27 cellular contexts compared by ENCODE assay signal in the genomic region with DNA sequence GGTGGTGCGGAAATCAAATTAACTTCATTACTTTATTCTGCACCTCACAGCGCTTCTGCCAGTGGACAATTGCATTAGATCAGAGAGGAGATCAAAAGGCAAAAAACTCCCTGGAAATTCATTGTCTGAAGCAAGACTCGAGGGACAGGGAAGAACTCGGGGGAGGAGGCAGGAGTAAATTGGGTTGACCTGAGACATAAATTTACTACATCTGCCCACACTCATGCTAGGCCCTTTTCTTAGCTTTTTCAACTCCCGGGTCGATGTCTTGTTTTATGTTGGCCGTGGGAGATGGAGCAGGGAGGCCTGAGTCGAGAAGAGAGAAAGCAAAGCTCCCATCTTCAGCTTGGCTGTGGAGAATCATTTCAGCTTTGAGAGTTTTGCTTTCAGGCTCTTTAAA.
"Had no signal": no experiment of that assay in that cellular context is flagged by ENCODE, and none has a peak within 500 bp of the region (broad histone marks: within the 10 kb centered on the region; RNA-seq: fewer than 3 reads in every experiment).

No MANE protein-coding gene starts in this region.

- H3K36me3 ChIP-seq: heart left ventricle, left ventricle myocardium inferior, ovary, right atrium auricular region, suprapubic skin, thoracic aorta, tibial nerve, upper lobe of left lung, vagina had no signal

- H3K9me3 ChIP-seq: heart left ventricle, left ventricle myocardium inferior, ovary, right atrium auricular region, suprapubic skin, thoracic aorta, tibial nerve, upper lobe of left lung, vagina had no signal

- H3K27ac ChIP-seq: heart left ventricle, left ventricle myocardium inferior, ovary, right atrium auricular region, skin epidermis, suprapubic skin, thoracic aorta, tibial nerve, upper lobe of left lung, vagina had no signal

- H3K4me3 ChIP-seq: heart left ventricle, left ventricle myocardium inferior, lung, ovary, right atrium auricular region, skin epidermis, suprapubic skin, thoracic aorta, tibial nerve, upper lobe of left lung, vagina had no signal

- H3K36me3 Mint-ChIP-seq: immature natural killer cell; mesothelial cell of epicardium; naive B cell; natural killer cell; stimulated activated naive B cell treated with anti-CD40 and anti-IgM and Interleukin-4, amounts not matched to agents 10 μg/mL and 1 μg/mL and 100 μg/mL, for 72 hours had no signal

- H3K27ac Mint-ChIP-seq: immature natural killer cell; mesothelial cell of epicardium; naive B cell; natural killer cell; progenitor cell of endocrine pancreas; stimulated activated naive B cell treated with anti-CD40 and anti-IgM and Interleukin-4, amounts not matched to agents 10 μg/mL and 1 μg/mL and 100 μg/mL, for 72 hours; stimulated activated naive CD8-positive, alpha-beta T cell treated with anti-CD3 and anti-CD28 coated beads, Interleukin-15, Interleukin-2, amounts not matched to agents 100 ng/mL and 50 ng/mL, for 24 hours had no signal

- H3K4me1 ChIP-seq: heart left ventricle, left ventricle myocardium inferior, right atrium auricular region, suprapubic skin, tibial nerve, upper lobe of left lung, vagina had no signal

- H3K4me3 Mint-ChIP-seq: immature natural killer cell; mesothelial cell of epicardium; natural killer cell; neural crest cell; stimulated activated naive B cell treated with anti-CD40 and anti-IgM and Interleukin-4, amounts not matched to agents 10 μg/mL and 1 μg/mL and 100 μg/mL, for 72 hours; stimulated activated naive CD8-positive, alpha-beta T cell treated with anti-CD3 and anti-CD28 coated beads, Interleukin-15, Interleukin-2, amounts not matched to agents 100 ng/mL and 50 ng/mL, for 24 hours had no signal

- H3K4me1 Mint-ChIP-seq: immature natural killer cell; mesothelial cell of epicardium; naive B cell; natural killer cell; stimulated activated naive B cell treated with anti-CD40 and anti-IgM and Interleukin-4, amounts not matched to agents 10 μg/mL and 1 μg/mL and 100 μg/mL, for 72 hours had no signal

- H3K27me3 ChIP-seq: heart left ventricle, ovary, right atrium auricular region, suprapubic skin, tibial nerve, upper lobe of left lung, vagina had no signal

- DNase-seq: heart left ventricle; hypothalamus; immature natural killer cell; kidney; left colon; left ventricle myocardium inferior; mesendoderm; naive B cell; natural killer cell; ovary; stimulated activated CD4-positive, alpha-beta T cell treated with anti-CD3 and anti-CD28 coated beads, Interleukin-12 subunit alpha, Interleukin-12 subunit beta, amount 100 ng/mL, for 4 hours; stimulated activated CD4-positive, alpha-beta T cell treated with anti-CD3 and anti-CD28 coated beads, Interleukin-15, amount 100 ng/mL, for 24 hours; stimulated activated CD4-positive, alpha-beta T cell treated with anti-CD3 and anti-CD28 coated beads, Interleukin-2, amount 100 ng/mL, for 24 hours; stimulated activated CD4-positive, alpha-beta T cell treated with anti-CD3 and anti-CD28 coated beads, Interleukin-4, amount 100 ng/mL, for 1 hour; stimulated activated naive B cell treated with anti-CD40 and anti-IgM and Interleukin-4, amounts not matched to agents 10 μg/mL and 1 μg/mL and 100 μg/mL, for 72 hours; upper lobe of left lung had no signal

- H3K27me3 Mint-ChIP-seq: naive B cell; stimulated activated naive B cell treated with anti-CD40 and anti-IgM and Interleukin-4, amounts not matched to agents 10 μg/mL and 1 μg/mL and 100 μg/mL, for 72 hours; stimulated activated naive CD8-positive, alpha-beta T cell treated with anti-CD3 and anti-CD28 coated beads, Interleukin-15, Interleukin-2, amounts not matched to agents 100 ng/mL and 50 ng/mL, for 24 hours had no signal

- H3K9me3 Mint-ChIP-seq: neural crest cell; stimulated activated naive B cell treated with anti-CD40 and anti-IgM and Interleukin-4, amounts not matched to agents 10 μg/mL and 1 μg/mL and 100 μg/mL, for 72 hours; stimulated activated naive CD8-positive, alpha-beta T cell treated with anti-CD3 and anti-CD28 coated beads, Interleukin-15, Interleukin-2, amounts not matched to agents 100 ng/mL and 50 ng/mL, for 24 hours had no signal
